ENCODE assay signal across 1 cellular context in the genomic region with DNA sequence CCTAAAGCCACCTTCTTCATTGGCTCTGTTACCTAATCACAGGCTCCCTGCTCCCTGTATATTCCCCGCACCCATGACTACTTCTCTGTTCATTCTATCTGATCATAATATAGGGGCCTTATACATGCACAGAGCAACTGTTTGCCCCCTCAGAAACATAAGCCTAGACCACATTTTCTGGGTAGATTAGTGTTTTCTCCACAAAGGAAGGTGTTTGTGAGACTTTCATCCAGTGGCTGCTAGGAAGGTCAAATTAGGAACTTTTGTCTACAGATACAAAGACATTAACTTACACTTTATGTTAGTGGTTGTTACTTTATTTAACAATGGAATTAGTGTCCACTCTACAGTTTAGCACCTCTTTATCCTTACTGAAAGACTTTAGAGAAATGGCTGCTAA.
TF ChIP-seq lines count a peak whose summit lies in the region.

No MANE protein-coding gene starts in this region.

TF ChIP-seq in HepG2, 621 proteins besides CTCF, POLR2A, EP300 and RAD21 (continued from another document):
- TF ChIP-seq, protein P1, sequence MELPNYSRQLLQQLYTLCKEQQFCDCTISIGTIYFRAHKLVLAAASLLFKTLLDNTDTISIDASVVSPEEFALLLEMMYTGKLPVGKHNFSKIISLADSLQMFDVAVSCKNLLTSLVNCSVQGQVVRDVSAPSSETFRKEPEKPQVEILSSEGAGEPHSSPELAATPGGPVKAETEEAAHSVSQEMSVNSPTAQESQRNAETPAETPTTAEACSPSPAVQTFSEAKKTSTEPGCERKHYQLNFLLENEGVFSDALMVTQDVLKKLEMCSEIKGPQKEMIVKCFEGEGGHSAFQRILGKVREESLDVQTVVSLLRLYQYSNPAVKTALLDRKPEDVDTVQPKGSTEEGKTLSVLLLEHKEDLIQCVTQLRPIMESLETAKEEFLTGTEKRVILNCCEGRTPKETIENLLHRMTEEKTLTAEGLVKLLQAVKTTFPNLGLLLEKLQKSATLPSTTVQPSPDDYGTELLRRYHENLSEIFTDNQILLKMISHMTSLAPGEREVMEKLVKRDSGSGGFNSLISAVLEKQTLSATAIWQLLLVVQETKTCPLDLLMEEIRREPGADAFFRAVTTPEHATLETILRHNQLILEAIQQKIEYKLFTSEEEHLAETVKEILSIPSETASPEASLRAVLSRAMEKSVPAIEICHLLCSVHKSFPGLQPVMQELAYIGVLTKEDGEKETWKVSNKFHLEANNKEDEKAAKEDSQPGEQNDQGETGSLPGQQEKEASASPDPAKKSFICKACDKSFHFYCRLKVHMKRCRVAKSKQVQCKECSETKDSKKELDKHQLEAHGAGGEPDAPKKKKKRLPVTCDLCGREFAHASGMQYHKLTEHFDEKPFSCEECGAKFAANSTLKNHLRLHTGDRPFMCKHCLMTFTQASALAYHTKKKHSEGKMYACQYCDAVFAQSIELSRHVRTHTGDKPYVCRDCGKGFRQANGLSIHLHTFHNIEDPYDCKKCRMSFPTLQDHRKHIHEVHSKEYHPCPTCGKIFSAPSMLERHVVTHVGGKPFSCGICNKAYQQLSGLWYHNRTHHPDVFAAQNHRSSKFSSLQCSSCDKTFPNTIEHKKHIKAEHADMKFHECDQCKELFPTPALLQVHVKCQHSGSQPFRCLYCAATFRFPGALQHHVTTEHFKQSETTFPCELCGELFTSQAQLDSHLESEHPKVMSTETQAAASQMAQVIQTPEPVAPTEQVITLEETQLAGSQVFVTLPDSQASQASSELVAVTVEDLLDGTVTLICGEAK (IDR thresholded peaks at IDR 0.05): no peak
- TF ChIP-seq, protein P1 (CRISPR knock-in tag; IDR thresholded peaks at IDR 0.05): no peak
